ENCODE assay signal across 16 cellular contexts in genomic region chr20:61759286-61760065, GRCh38.
DNase-seq lines count a peak whose midpoint lies in the region; TF ChIP-seq lines count a peak whose summit lies in the region.
"Had no signal": no experiment of that assay in that cellular context is flagged by ENCODE, and none has a peak within 500 bp of the region (broad histone marks: within the 10 kb centered on the region; RNA-seq: fewer than 3 reads in every experiment).

No MANE protein-coding gene starts in this region.

- H3K4me1 ChIP-seq in A673 (ENCODE audit: insufficient read depth, low read length, poor library complexity, severe bottlenecking) = no peaks in the 10 kb centered on the region
- H3K4me1 ChIP-seq: Peyer's patch had no signal

- DNase-seq in dorsolateral prefrontal cortex = peak in 5 of 10 donors; percentile 21 to 48 (median 39)
- DNase-seq in posterior cingulate gyrus = peak in 6 of 10 donors; percentile 7 to 78 (median 44)
- DNase-seq in NCI-H510A treated with DMSO at 0.1 percent for 48 hours (lab: John Stamatoyannopoulos, UW) = no peak
- DNase-seq in A673 (ENCODE audit: low spot score) = no peak
- no peak for DNase-seq in NCI-H2081 (lab: John Stamatoyannopoulos, UW)
- DNase-seq: ACHN; DMS79 treated with DMSO at 0.1 percent for 48 hours; KBM-7; NCI-H1105; NCI-H2081 treated with DMSO at 0.1 percent for 48 hours; NCI-H748 treated with DMSO at 0.1 percent for 48 hours; NK-92 treated with Interleukin-12 subunit alpha and Interleukin-12 subunit beta, amount 100 ng/mL, for 24 hours; Right ventricle myocardium superior had no signal

- no peak overlapping the region for H3K4me3 ChIP-seq in dorsolateral prefrontal cortex
- no peak overlapping the region for H3K4me3 ChIP-seq in A673 (ENCODE audit: low read depth, low read length, poor library complexity, severe bottlenecking)
- H3K4me3 ChIP-seq: Peyer's patch had no signal

- H3K36me3 ChIP-seq in A673 (ENCODE audit: insufficient read depth, low read length, poor library complexity, severe bottlenecking) = no peaks in the 10 kb centered on the region
- H3K36me3 ChIP-seq: Peyer's patch had no signal

- no TSS peak for BruUV-seq in A673 (replicated peaks; lab: Mats Ljungman, UMichigan)

- H3K9me3 ChIP-seq in A673 (ENCODE audit: low read depth, low read length, poor library complexity, severe bottlenecking) = no peaks in the 10 kb centered on the region
- H3K9me3 ChIP-seq: Peyer's patch had no signal

- H3K27ac ChIP-seq in angular gyrus (ENCODE audit: low read depth, low read length) (peak overlapping the region; percentile 83), dorsolateral prefrontal cortex (peak overlapping the region in 48 of 59 donors; percentile 60 to 100 (median 90)), temporal lobe (ENCODE audit: low read depth, low read length) (peak overlapping the region; percentile 87), A673 (ENCODE audit: low read depth, low read length, poor library complexity, severe bottlenecking) (no peak overlapping the region)
- H3K27ac ChIP-seq: Peyer's patch had no signal

- H3K27me3 ChIP-seq in dorsolateral prefrontal cortex (no peaks in the 10 kb centered on the region), A673 (replicated peaks; ENCODE audit: insufficient read depth, low read depth, low read length, poor library complexity) (peaks cover 49% of the 10 kb centered on the region)
- H3K27me3 ChIP-seq: Peyer's patch had no signal

- TF ChIP-seq CTCF in dorsolateral prefrontal cortex (IDR thresholded peaks at IDR 0.05 in 54 of 56, conservative IDR thresholded peaks at IDR 0.05 in 2 of 56; ENCODE audit: low read depth in 1 of 56, partially characterized antibody in 56 of 56) (no peak), A673 (conservative IDR thresholded peaks at IDR 0.05; ENCODE audit: low read depth, low read length) (no peak)

- POLR2A ChIA-PET in A673 (lab: Charles Lee; ENCODE audit: low non-redundant PET) = no interaction called here

- intact Hi-C loops in dorsolateral prefrontal cortex (cut with DNase I) = no loop called here
- intact Hi-C loops in posterior cingulate gyrus (cut with DNase I) = no loop called here
- intact Hi-C loops in A673 (cut with micrococcal nuclease; ENCODE audit: unreplicated experiment) = no loop called here

- CTCF ChIA-PET in A673 (lab: Charles Lee) = no interaction called here

Comparison
In these comparisons a context has a peak if more than half of its experiments do, and no peak if none do; other contexts are left out.
1. DNase-seq: peak in posterior cingulate gyrus (6 of 10); none in NCI-H510A treated with DMSO at 0.1 percent for 48 hours (single experiment), A673 (single experiment) and NCI-H2081 (0 of 2).